In genomic region chr2:113890253-113891235, GRCh38 we compare ENCODE assay signal across 1 cellular context.
TF ChIP-seq lines count a peak whose summit lies in the region.

No MANE protein-coding gene starts in this region.

TF ChIP-seq in HepG2, 621 proteins besides CTCF, POLR2A, EP300 and RAD21 (continued from another document):
- TF ChIP-seq, protein P1, sequence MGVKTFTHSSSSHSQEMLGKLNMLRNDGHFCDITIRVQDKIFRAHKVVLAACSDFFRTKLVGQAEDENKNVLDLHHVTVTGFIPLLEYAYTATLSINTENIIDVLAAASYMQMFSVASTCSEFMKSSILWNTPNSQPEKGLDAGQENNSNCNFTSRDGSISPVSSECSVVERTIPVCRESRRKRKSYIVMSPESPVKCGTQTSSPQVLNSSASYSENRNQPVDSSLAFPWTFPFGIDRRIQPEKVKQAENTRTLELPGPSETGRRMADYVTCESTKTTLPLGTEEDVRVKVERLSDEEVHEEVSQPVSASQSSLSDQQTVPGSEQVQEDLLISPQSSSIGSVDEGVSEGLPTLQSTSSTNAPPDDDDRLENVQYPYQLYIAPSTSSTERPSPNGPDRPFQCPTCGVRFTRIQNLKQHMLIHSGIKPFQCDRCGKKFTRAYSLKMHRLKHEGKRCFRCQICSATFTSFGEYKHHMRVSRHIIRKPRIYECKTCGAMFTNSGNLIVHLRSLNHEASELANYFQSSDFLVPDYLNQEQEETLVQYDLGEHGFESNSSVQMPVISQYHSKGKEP (CRISPR knock-in tag; IDR thresholded peaks at IDR 0.05) = no peak
- no peak for TF ChIP-seq HDAC6 (IDR thresholded peaks at IDR 0.05; ENCODE audit: low read depth, low read length)
- peak; percentile 9 for TF ChIP-seq PHF5A (CRISPR knock-in tag; IDR thresholded peaks at IDR 0.05; ENCODE audit: low read depth, unreplicated experiment)
- 0 out of 2 replicates have a peak, but pooled peaks have one; percentile 20 for TF ChIP-seq JDP2 (CRISPR knock-in tag; IDR thresholded peaks at IDR 0.05; ENCODE audit: borderline replicate concordance)
- TF ChIP-seq ZNF556 (CRISPR knock-in tag; IDR thresholded peaks at IDR 0.05; ENCODE audit: borderline replicate concordance) = no peak
- TF ChIP-seq ZNF878 (CRISPR knock-in tag; IDR thresholded peaks at IDR 0.05) = peak; percentile 46; the same call in 1 of the 2 replicates
- peak; percentile 16; the same call in 1 of the 2 replicates for TF ChIP-seq THAP11 (CRISPR knock-in tag; IDR thresholded peaks at IDR 0.05)
- TF ChIP-seq, protein P2, sequence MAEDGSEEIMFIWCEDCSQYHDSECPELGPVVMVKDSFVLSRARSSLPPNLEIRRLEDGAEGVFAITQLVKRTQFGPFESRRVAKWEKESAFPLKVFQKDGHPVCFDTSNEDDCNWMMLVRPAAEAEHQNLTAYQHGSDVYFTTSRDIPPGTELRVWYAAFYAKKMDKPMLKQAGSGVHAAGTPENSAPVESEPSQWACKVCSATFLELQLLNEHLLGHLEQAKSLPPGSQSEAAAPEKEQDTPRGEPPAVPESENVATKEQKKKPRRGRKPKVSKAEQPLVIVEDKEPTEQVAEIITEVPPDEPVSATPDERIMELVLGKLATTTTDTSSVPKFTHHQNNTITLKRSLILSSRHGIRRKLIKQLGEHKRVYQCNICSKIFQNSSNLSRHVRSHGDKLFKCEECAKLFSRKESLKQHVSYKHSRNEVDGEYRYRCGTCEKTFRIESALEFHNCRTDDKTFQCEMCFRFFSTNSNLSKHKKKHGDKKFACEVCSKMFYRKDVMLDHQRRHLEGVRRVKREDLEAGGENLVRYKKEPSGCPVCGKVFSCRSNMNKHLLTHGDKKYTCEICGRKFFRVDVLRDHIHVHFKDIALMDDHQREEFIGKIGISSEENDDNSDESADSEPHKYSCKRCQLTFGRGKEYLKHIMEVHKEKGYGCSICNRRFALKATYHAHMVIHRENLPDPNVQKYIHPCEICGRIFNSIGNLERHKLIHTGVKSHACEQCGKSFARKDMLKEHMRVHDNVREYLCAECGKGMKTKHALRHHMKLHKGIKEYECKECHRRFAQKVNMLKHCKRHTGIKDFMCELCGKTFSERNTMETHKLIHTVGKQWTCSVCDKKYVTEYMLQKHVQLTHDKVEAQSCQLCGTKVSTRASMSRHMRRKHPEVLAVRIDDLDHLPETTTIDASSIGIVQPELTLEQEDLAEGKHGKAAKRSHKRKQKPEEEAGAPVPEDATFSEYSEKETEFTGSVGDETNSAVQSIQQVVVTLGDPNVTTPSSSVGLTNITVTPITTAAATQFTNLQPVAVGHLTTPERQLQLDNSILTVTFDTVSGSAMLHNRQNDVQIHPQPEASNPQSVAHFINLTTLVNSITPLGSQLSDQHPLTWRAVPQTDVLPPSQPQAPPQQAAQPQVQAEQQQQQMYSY (CRISPR knock-in tag; IDR thresholded peaks at IDR 0.05) = peak; percentile 60; the same call in 1 of the 2 replicates
